ENCODE assay signal across 8 cellular contexts in the genomic region with DNA sequence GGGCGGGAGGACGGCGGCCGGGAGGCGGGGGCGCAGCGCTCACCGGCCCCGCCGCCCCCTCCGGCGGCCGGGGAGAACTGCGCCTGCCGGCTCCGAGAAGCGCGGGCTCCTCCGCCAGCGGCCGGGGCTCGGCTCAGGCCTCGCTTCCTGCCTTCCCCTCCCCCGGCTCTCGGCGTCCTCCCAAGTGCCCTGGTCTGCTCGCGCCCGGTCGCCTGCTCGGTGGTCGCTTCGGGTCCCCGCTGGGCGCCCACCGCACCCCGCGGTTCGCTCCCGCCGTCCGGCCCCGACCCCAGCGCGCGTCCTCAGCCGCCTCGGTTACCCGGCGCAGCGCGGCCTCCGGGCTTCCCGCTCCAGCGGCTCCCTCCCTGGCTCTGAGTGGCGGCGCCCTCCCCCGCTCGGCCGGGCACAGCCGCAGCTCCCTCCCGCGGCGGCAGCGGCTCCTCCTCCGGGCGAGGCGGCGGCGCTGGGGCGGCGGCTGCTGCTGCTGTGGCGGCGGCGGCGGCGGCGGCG. TPM values are rescaled to one million over a fixed set of nuclear protein-coding genes. Genes with fewer than 3 reads are reported as not detected.
DNase-seq lines count a peak whose midpoint lies in the region; ATAC-seq and TF ChIP-seq lines count a peak whose summit lies in the region.

No MANE protein-coding gene starts in this region.

- no CpG with 5 or more reads among the region's 79 CpGs for WGBS in trophoblast cell (ENCODE audit: extremely low coverage, insufficient coverage, insufficient read length)

- H2AFZ ChIP-seq in trophoblast cell (ENCODE audit: insufficient read depth, low read length, poor library complexity): peak overlapping the region; percentile 73

- DNase-seq in RPMI8226 (peak; percentile 84), Right ventricle myocardium superior (peak; percentile 76), trophoblast cell (peak; percentile 58 to 82), COLO829 (ENCODE audit: low spot score) (no peak)
- peak; percentile 50 to 71 (median 64) for DNase-seq in activated naive CD4-positive, alpha-beta T cell (lab: John Stamatoyannopoulos, UW)

- peak overlapping the region; percentile 95 for H3K18ac ChIP-seq in trophoblast cell (ENCODE audit: low read length)

- peak overlapping the region; percentile 55 for H3K4me2 ChIP-seq in trophoblast cell (ENCODE audit: low read length)

- H3K27me3 ChIP-seq in trophoblast cell (ENCODE audit: insufficient read depth, low read length): no peaks in the 10 kb centered on the region

- peak overlapping the region; percentile 96 for H2BK5ac ChIP-seq in trophoblast cell (ENCODE audit: low read depth, low read length, poor library complexity)

- H3K4ac ChIP-seq in trophoblast cell (ENCODE audit: low read depth, low read length): peak overlapping the region; percentile 91

- peak overlapping the region; percentile 82 for H2AK5ac ChIP-seq in trophoblast cell (ENCODE audit: low read length)

- peak overlapping the region; percentile 96 for H3K27ac ChIP-seq in C4-2B
- peak overlapping the region; percentile 97 for H3K27ac ChIP-seq in trophoblast cell (ENCODE audit: low read depth, low read length)

- peaks cover 8 to 15% of the 10 kb centered on the region in 2 experiments for H3K4me1 ChIP-seq in trophoblast cell (ENCODE audit: control insufficient read depth in 1 of 2, insufficient read depth in 2 of 2, low read length in 2 of 2)

- peaks cover 23 to 37% of the 10 kb centered on the region in 2 experiments for H3K36me3 ChIP-seq in trophoblast cell (ENCODE audit: control insufficient read depth in 1 of 2, insufficient read depth in 2 of 2, low read length in 2 of 2)

- intact Hi-C loops in Right ventricle myocardium superior (cut with DNase I): no loop called here

- H3K23ac ChIP-seq in trophoblast cell (ENCODE audit: low read length): no peak overlapping the region

- ATAC-seq in GM19023 (IDR thresholded peaks at IDR 0.05; ENCODE audit: unreplicated experiment): peak; percentile 36
- peak; percentile 32 for ATAC-seq in HG03196 (IDR thresholded peaks at IDR 0.05; ENCODE audit: unreplicated experiment)
- ATAC-seq in Right ventricle myocardium superior (ENCODE audit: poor library complexity): peak; percentile 21

- H3K9me3 ChIP-seq in trophoblast cell (ENCODE audit: insufficient read depth, low read depth, low read length): no peaks in the 10 kb centered on the region

- H4K8ac ChIP-seq in trophoblast cell (ENCODE audit: low read depth, low read length): peak overlapping the region; percentile 91

- peak overlapping the region; percentile 98 for H3K14ac ChIP-seq in trophoblast cell (ENCODE audit: low read length)

- H2BK12ac ChIP-seq in trophoblast cell (ENCODE audit: low read length): no peak overlapping the region

- no peak; the same call in 1 of the 2 replicates for TF ChIP-seq CTCF in C4-2B (conservative IDR thresholded peaks at IDR 0.05)

- peak overlapping the region; percentile 98 for H4K91ac ChIP-seq in trophoblast cell (ENCODE audit: low read depth, low read length)

- H3K79me1 ChIP-seq in trophoblast cell (ENCODE audit: low read length): peaks cover 32% of the 10 kb centered on the region

- peak overlapping the region; percentile 89 for H3K9ac ChIP-seq in trophoblast cell (ENCODE audit: low read length)

- peak overlapping the region; percentile 89 for H4K12ac ChIP-seq in trophoblast cell (ENCODE audit: low read depth, low read length)

- H3K4me3 ChIP-seq in trophoblast cell (ENCODE audit: low read depth, low read length): peak overlapping the region; percentile 98

- peak overlapping the region; percentile 88 for H2BK120ac ChIP-seq in trophoblast cell (ENCODE audit: insufficient read depth, low read length, poor library complexity)

- H3K79me2 ChIP-seq in trophoblast cell (ENCODE audit: control insufficient read depth, insufficient read depth, low read length, poor library complexity): peaks cover 26% of the 10 kb centered on the region

RNA-seq across cellular contexts. Expression of gene UBTF, which starts 0.3 kb away (rescaled TPM):
- total RNA-seq in Right ventricle myocardium superior: 52.7 TPM
- polyA plus RNA-seq in trophoblast cell (2013): 57.0 and 58.2 TPM in 2 replicates

RNA-seq across cellular contexts. Expression of gene ATXN7L3, which starts 19.5 kb away (rescaled TPM):
- total RNA-seq in Right ventricle myocardium superior: 35.7 TPM
- polyA plus RNA-seq in trophoblast cell (2013): 78.0 and 80.6 TPM in 2 replicates

RNA-seq across cellular contexts. Expression of gene TMUB2, which starts 32.4 kb away (rescaled TPM):
- 19.6 TPM for total RNA-seq in Right ventricle myocardium superior
- polyA plus RNA-seq in trophoblast cell (2013): 36.3 and 39.2 TPM in 2 replicates

RNA-seq across cellular contexts. Expression of gene ASB16, which starts 48.7 kb away (rescaled TPM):
- total RNA-seq in Right ventricle myocardium superior: 14.8 TPM
- polyA plus RNA-seq in trophoblast cell (2013): 0.30 and 0.35 TPM in 2 replicates

RNA-seq across cellular contexts. Expression of gene SLC4A1, which starts 48.8 kb away (rescaled TPM):
- total RNA-seq in Right ventricle myocardium superior: 0.30 TPM
- polyA plus RNA-seq in trophoblast cell (2013): 0.01 and 0.03 TPM in 2 replicates
